ENCODE assay signal across 8 cellular contexts in genomic region chr16:88770459-88771293, GRCh38. TPM values are rescaled to one million over a fixed set of nuclear protein-coding genes. Genes with fewer than 3 reads are reported as not detected.
DNase-seq lines count a peak whose midpoint lies in the region; ATAC-seq and TF ChIP-seq lines count a peak whose summit lies in the region.

No MANE protein-coding gene starts in this region.

- peak; percentile 55 to 71 for ATAC-seq in activated T-cell treated with anti-CD3 and anti-CD28 coated beads, Interleukin-2, amount 50 U/mL, for 72 hours (replicated peaks in 1 of 2)

- DNase-seq in M059J (ENCODE audit: low read depth), result peak; percentile 70
- DNase-seq in activated T-cell treated with anti-CD3 and anti-CD28 coated beads, Interleukin-2, amount 50 U/mL, for 72 hours, result peak; percentile 33 to 41
- DNase-seq in stimulated activated CD8-positive, alpha-beta memory T cell treated with anti-CD3 and anti-CD28 coated beads, Interleukin-4, amount 100 ng/mL, for 24 hours (ENCODE audit: low read depth), result peak; percentile 49
- DNase-seq in UCSD-AML1 (lab: John Stamatoyannopoulos, UW; ENCODE audit: unreplicated experiment), result no peak
- DNase-seq in lower leg skin (ENCODE audit: low spot score in 2 of 2), result no peak
- no peak for DNase-seq in GM10248 (ENCODE audit: extremely low spot score)

- H3K36me3 ChIP-seq in ES-I3 (ENCODE audit: insufficient read depth, low read length) (no peaks in the 10 kb centered on the region), iPS-15b (ENCODE audit: control insufficient read depth, insufficient read depth, low read length) (peaks cover 3% of the 10 kb centered on the region)

- peaks cover 27% of the 10 kb centered on the region; the same call in 1 of the 2 replicates for H3K4me1 ChIP-seq in ES-I3 (ENCODE audit: insufficient read depth, low read length)
- H3K4me1 ChIP-seq in iPS-15b (ENCODE audit: control insufficient read depth, insufficient read depth, low read length), result peaks cover 3% of the 10 kb centered on the region

- TF ChIP-seq POLR2A in lower leg skin (IDR thresholded peaks at IDR 0.05), result no peak

- no peaks in the 10 kb centered on the region for H3K9me3 Mint-ChIP-seq in activated T-cell treated with anti-CD3 and anti-CD28 coated beads, Interleukin-2, amount 50 U/mL, for 72 hours

- H3K27me3 Mint-ChIP-seq in activated T-cell treated with anti-CD3 and anti-CD28 coated beads, Interleukin-2, amount 50 U/mL, for 72 hours (ENCODE audit: low read depth), result no peaks in the 10 kb centered on the region

- H3K4me1 Mint-ChIP-seq in activated T-cell treated with anti-CD3 and anti-CD28 coated beads, Interleukin-2, amount 50 U/mL, for 72 hours (ENCODE audit: low read depth), result peaks cover 35% of the 10 kb centered on the region

- H3K4me3 Mint-ChIP-seq in activated T-cell treated with anti-CD3 and anti-CD28 coated beads, Interleukin-2, amount 50 U/mL, for 72 hours, result peak overlapping the region in 1 of 2 donors; percentile 13

- TF ChIP-seq CTCF in lower leg skin (IDR thresholded peaks at IDR 0.05), result no peak
- TF ChIP-seq CTCF in GM10248 (IDR thresholded peaks at IDR 0.05; ENCODE audit: control extremely low read depth, extremely low read depth, low read depth, missing control alignments), result no peak

- H3K9ac ChIP-seq in ES-I3 (ENCODE audit: low read depth, low read length) (peak overlapping the region; percentile 20; the same call in 1 of the 2 replicates), iPS-15b (ENCODE audit: low read depth, low read length) (peak overlapping the region; percentile 37)

- no peaks in the 10 kb centered on the region for H3K36me3 Mint-ChIP-seq in activated T-cell treated with anti-CD3 and anti-CD28 coated beads, Interleukin-2, amount 50 U/mL, for 72 hours (ENCODE audit: insufficient read depth in 2 of 2)

- no peaks in the 10 kb centered on the region for H3K27me3 ChIP-seq in iPS-15b (ENCODE audit: control insufficient read depth, insufficient read depth, low read length)

- H3K9me3 ChIP-seq in ES-I3 (ENCODE audit: control insufficient read depth, insufficient read depth, low read length), result no peaks in the 10 kb centered on the region
- H3K9me3 ChIP-seq in iPS-15b (ENCODE audit: control insufficient read depth, insufficient read depth, low read length), result no peaks in the 10 kb centered on the region

- intact Hi-C loops in lower leg skin (cut with DNase I; ENCODE audit: low total_unique reads), result no loop called here

- 26 to 48% methylated on average over 13 to 37 of the region's 42 CpGs for WGBS in lower leg skin, 2 donors

- CTCF ChIA-PET in GM10248 (lab: Yijun Ruan, JAX), result interaction anchor here (1.4 to 2.6 kb wide), 5 partner anchors 12 to 34 kb away, joined by 3 to 14 read pairs (median 6); no protein-coding TSS in a partner anchor

- H3K27ac Mint-ChIP-seq in activated T-cell treated with anti-CD3 and anti-CD28 coated beads, Interleukin-2, amount 50 U/mL, for 72 hours, result no peak overlapping the region

- H3K4me3 ChIP-seq in iPS-15b (ENCODE audit: low read depth, low read length) (peak overlapping the region; percentile 16), lower leg skin (ENCODE audit: low read depth, poor library complexity, severe bottlenecking) (no peak overlapping the region)

- POLR2A ChIA-PET in GM10248 (lab: Yijun Ruan, JAX), result no interaction called here

RNA-seq across cellular contexts. Expression of gene PIEZO1, which starts 14.3 kb away (rescaled TPM):
- total RNA-seq in M059J (2014; rRNA removed; shearing (Covaris generic)), result 49.1 and 89.6 TPM in 2 replicates
- total RNA-seq in activated T-cell treated with anti-CD3 and anti-CD28 coated beads, Interleukin-2, amount 50 U/mL, for 72 hours, result 100 to 1,000 TPM in 1 of 2 donors, 10 to 100 TPM in 1; 94.1 to 141 TPM
- total RNA-seq in lower leg skin, result 100 to 1,000 TPM; 196 to 281 (median 206) TPM

RNA-seq across cellular contexts. Expression of gene CDT1, which starts 32.9 kb away (rescaled TPM):
- total RNA-seq in M059J (2014; rRNA removed; shearing (Covaris generic)), result 12.8 and 44.4 TPM in 2 replicates
- 100 to 1,000 TPM; 167 to 172 TPM for total RNA-seq in activated T-cell treated with anti-CD3 and anti-CD28 coated beads, Interleukin-2, amount 50 U/mL, for 72 hours
- 10 to 100 TPM in 2 of 4 donors, 1 to 10 TPM in 2; 2.9 to 14.7 (median 7.9) TPM for total RNA-seq in lower leg skin

RNA-seq across cellular contexts. Expression of gene APRT, which starts 41.1 kb away (rescaled TPM):
- 136 and 151 TPM in 2 replicates for total RNA-seq in M059J (2014; rRNA removed; shearing (Covaris generic))
- 100 to 1,000 TPM; 116 to 139 TPM for total RNA-seq in activated T-cell treated with anti-CD3 and anti-CD28 coated beads, Interleukin-2, amount 50 U/mL, for 72 hours
- total RNA-seq in lower leg skin, result 100 to 1,000 TPM; 276 to 310 (median 291) TPM

Comparison
In these comparisons a context has a peak if more than half of its experiments do, and no peak if none do; other contexts are left out.
1. DNase-seq: peak in M059J (single experiment), activated T-cell treated with anti-CD3 and anti-CD28 coated beads, Interleukin-2, amount 50 U/mL, for 72 hours (2 of 2) and stimulated activated CD8-positive, alpha-beta memory T cell treated with anti-CD3 and anti-CD28 coated beads, Interleukin-4, amount 100 ng/mL, for 24 hours (single experiment); none in UCSD-AML1 (single experiment), lower leg skin (0 of 2) and GM10248 (single experiment).